In genomic region chr1:1615256-1616044, GRCh38 we compare ENCODE assay signal across 8 cellular contexts. TPM values are rescaled to one million over a fixed set of nuclear protein-coding genes. Genes with fewer than 3 reads are reported as not detected.
A peak's percentile ranks its signal among the peaks of the same experiment; 100 is the strongest.
DNase-seq lines count a peak whose midpoint lies in the region; ATAC-seq and TF ChIP-seq lines count a peak whose summit lies in the region.

TSS of gene MIB2 (plus strand) at chr1:1615500. CDS start at chr1:1623453, 7,953 bp downstream.

- intact Hi-C loops in esophagus muscularis mucosa (cut with DNase I): loop anchor here (2.0 kb wide), 1 partner anchor 41 kb away; the partner anchor contains the start of gene SSU72

- TF ChIP-seq POLR2A in Peyer's patch (IDR thresholded peaks at IDR 0.05) (peak; percentile 82 to 83), esophagus muscularis mucosa (IDR thresholded peaks at IDR 0.05; ENCODE audit: low read depth) (peak; percentile 71)

- TF ChIP-seq EP300 in esophagus muscularis mucosa (IDR thresholded peaks at IDR 0.05): no peak

- TF ChIP-seq CTCF in Peyer's patch (IDR thresholded peaks at IDR 0.05): peak in 1 of 6 experiments; percentile 1
- no peak for TF ChIP-seq CTCF in esophagus muscularis mucosa (IDR thresholded peaks at IDR 0.05)

- H3K27me3 ChIP-seq in Peyer's patch (no peaks in the 10 kb centered on the region), esophagus muscularis mucosa (no peaks in the 10 kb centered on the region), muscle layer of duodenum (ENCODE audit: low read depth, low read length) (no peaks in the 10 kb centered on the region)

- H3K9me3 ChIP-seq in Peyer's patch: no peaks in the 10 kb centered on the region
- no peaks in the 10 kb centered on the region for H3K9me3 ChIP-seq in esophagus muscularis mucosa
- no peaks in the 10 kb centered on the region for H3K9me3 ChIP-seq in muscle layer of duodenum (ENCODE audit: control insufficient read depth in 1 of 2, low read length in 2 of 2)

- peaks cover 0 to 29% (median 14%) of the 10 kb centered on the region in 4 donors for H3K4me1 ChIP-seq in Peyer's patch
- H3K4me1 ChIP-seq in esophagus muscularis mucosa: peaks cover 27 to 47% (median 42%) of the 10 kb centered on the region in 4 donors
- H3K4me1 ChIP-seq in muscle layer of duodenum (ENCODE audit: control insufficient read depth in 1 of 2, insufficient read depth in 2 of 2, low read length in 2 of 2): peaks cover 6 to 37% of the 10 kb centered on the region in 2 donors

- ATAC-seq in GM21723 (IDR thresholded peaks at IDR 0.05; ENCODE audit: unreplicated experiment): peak; percentile 79

- H3K27ac ChIP-seq in Peyer's patch (peak within 1 kb of the TSS; percentile 99 to 100 (median 100)), esophagus muscularis mucosa (replicated peaks in 1 of 4) (peak within 1 kb of the TSS; percentile 99 to 100 (median 100)), muscle layer of duodenum (ENCODE audit: low read length) (peak within 1 kb of the TSS; percentile 90)

- H3K4me3 ChIP-seq in Peyer's patch: peak within 1 kb of the TSS; percentile 91 to 100 (median 100)
- peak within 1 kb of the TSS; percentile 86 to 99 (median 94) for H3K4me3 ChIP-seq in esophagus muscularis mucosa
- H3K4me3 ChIP-seq in muscle layer of duodenum (ENCODE audit: low read depth in 1 of 2, low read length in 2 of 2): peak within 1 kb of the TSS; percentile 73 to 90

- WGBS in esophagus muscularis mucosa: 0% methylated on average over 8 of the region's 107 CpGs

- H3K36me3 ChIP-seq in Peyer's patch (peaks cover 0 to 15% (median 0%) of the 10 kb centered on the region in 3 donors), esophagus muscularis mucosa (peaks cover 4 to 23% (median 13%) of the 10 kb centered on the region in 4 donors), muscle layer of duodenum (ENCODE audit: control insufficient read depth in 1 of 2, insufficient read depth in 2 of 2, low read length in 2 of 2) (peaks cover 7 to 10% of the 10 kb centered on the region in 2 donors)

- peak; percentile 95 for DNase-seq in DMS79 (lab: John Stamatoyannopoulos, UW)
- DNase-seq in KG1 (lab: John Stamatoyannopoulos, UW): peak; percentile 98
- peak; percentile 96 to 98 (median 97) for DNase-seq in Peyer's patch
- DNase-seq in activated T-cell treated with anti-CD3 and anti-CD28 coated beads, Interleukin-2, amount 50 U/mL, for 48 hours: peak; percentile 97 to 98
- peak; percentile 98 for DNase-seq in esophagus muscularis mucosa (ENCODE audit: extremely low spot score)
- DNase-seq in stimulated activated CD8-positive, alpha-beta memory T cell treated with anti-CD3 and anti-CD28 coated beads, Interleukin-7, amount 100 ng/mL, for 4 hours (ENCODE audit: low read depth in 2 of 2): peak; percentile 92 to 97

RNA-seq across cellular contexts. Expression of gene MIB2, which starts in this region (rescaled TPM):
- total RNA-seq in Peyer's patch: 100 to 1,000 TPM in 3 of 4 donors, 10 to 100 TPM in 1; 68.3 to 162 (median 113) TPM
- total RNA-seq in esophagus muscularis mucosa: 10 to 100 TPM; 33.6 to 99.9 (median 74.6) TPM

Comparison
In these comparisons a context has a peak if more than half of its experiments do, and no peak if none do; other contexts are left out.
1. Peak in every context shown above with its lines: DNase-seq, ATAC-seq, H3K4me3 ChIP-seq and H3K27ac ChIP-seq.